ENCODE assay signal across 8 cellular contexts in the genomic region with DNA sequence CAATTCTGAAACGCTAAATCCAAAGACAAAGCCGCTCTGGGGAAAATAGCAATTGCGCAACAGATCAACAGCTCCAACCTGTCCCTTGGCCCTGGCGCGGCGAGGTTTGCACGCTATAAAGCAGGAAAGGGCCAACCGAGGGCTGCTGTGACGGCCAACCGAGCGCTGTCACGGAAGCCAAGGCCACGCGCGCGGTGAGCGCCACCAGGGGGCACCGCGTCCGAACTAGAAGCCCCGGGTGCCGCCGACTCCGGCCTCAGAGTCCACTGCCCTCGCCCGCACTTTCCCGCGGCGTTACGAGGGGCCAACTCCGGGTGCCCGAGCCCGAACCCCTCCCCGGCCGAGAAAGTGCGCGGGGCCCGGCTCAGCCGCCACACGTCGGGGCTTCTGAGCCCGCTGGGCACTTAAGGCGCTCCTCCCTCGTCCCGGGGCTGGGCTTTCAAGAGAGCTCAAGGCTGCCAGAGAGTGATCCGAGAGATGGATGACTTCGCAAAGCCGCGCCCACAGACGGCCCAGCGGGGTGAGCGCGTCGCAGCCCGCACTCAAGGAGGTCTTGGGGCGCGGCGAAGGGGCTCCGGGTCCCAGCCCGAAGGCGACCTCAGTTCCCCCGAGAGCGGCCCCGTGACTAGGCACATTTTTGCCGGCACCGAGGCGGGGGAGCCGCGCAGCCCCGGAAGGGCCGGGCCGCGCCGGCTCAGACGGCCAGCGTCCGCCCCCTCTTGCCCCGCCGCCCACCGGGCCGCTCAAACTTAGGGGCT. TPM values are rescaled to one million over a fixed set of nuclear protein-coding genes. Genes with fewer than 3 reads are reported as not detected.
DNase-seq lines count a peak whose midpoint lies in the region; TF ChIP-seq lines count a peak whose summit lies in the region.

No MANE protein-coding gene starts in this region.

- no peak overlapping the region for H3T11ph ChIP-seq in H9 (ENCODE audit: low read length)

- H3K36me3 Mint-ChIP-seq in H9 (ENCODE audit: insufficient read depth in 1 of 3, low read depth in 3 of 3) (peaks cover 8 to 9% (median 9%) of the 10 kb centered on the region in 3 experiments), neural crest cell (ENCODE audit: low read depth) (peaks cover 3% of the 10 kb centered on the region)

- no peak overlapping the region for H2BK20ac ChIP-seq in H9 (ENCODE audit: low read depth, low read length, poor library complexity, severe bottlenecking)

- no peak overlapping the region for H4K8ac ChIP-seq in H9 (replicated peaks; ENCODE audit: insufficient read length, low read depth, low read length)

- no peak overlapping the region for H2BK120ac ChIP-seq in H9 (ENCODE audit: low read depth, low read length, poor library complexity, severe bottlenecking)

- H3K56ac ChIP-seq in H9 (ENCODE audit: insufficient read length, low read depth, low read length), result no peak overlapping the region

- no peak overlapping the region for H2AK5ac ChIP-seq in H9 (ENCODE audit: insufficient read length, low read length)

- peak overlapping the region in 2 of 3 experiments; percentile 92 to 94; a peak in 5 of 7 replicates for H3K27ac Mint-ChIP-seq in H9
- peak overlapping the region; percentile 94 for H3K27ac Mint-ChIP-seq in neural crest cell (ENCODE audit: unreplicated experiment)

- no peak overlapping the region; the same call in 1 of the 2 replicates for H2BK15ac ChIP-seq in H9 (ENCODE audit: low read depth, low read length)

- H3K14ac ChIP-seq in H9 (ENCODE audit: insufficient read depth, low read length), result peak overlapping the region; percentile 42; the same call in 1 of the 2 replicates

- TF ChIP-seq POLR2A in Raji (IDR thresholded peaks at IDR 0.05; ENCODE audit: insufficient read depth, low read depth, low read length), result peak; percentile 50; the same call in 1 of the 2 replicates
- TF ChIP-seq POLR2A in stomach (IDR thresholded peaks at IDR 0.05), result no peak

- H2AFZ ChIP-seq in H9 (ENCODE audit: low read length), result no peak overlapping the region

- H3K9me3 ChIP-seq in H9 (ENCODE audit: control insufficient read depth, low read depth, low read length), result no peaks in the 10 kb centered on the region
- H3K9me3 ChIP-seq in stomach, result no peaks in the 10 kb centered on the region

- TF ChIP-seq CTCF in H9 (conservative IDR thresholded peaks at IDR 0.05) (peak; percentile 65), fibroblast of villous mesenchyme (IDR thresholded peaks at IDR 0.05; ENCODE audit: insufficient read depth, low read depth, low read length) (peak; percentile 81), neural crest cell (conservative IDR thresholded peaks at IDR 0.05) (peak; percentile 93), stomach (IDR thresholded peaks at IDR 0.05) (peak in 5 of 7 experiments; percentile 73 to 92 (median 86))

- peak; percentile 64 for TF ChIP-seq EP300 in stomach (IDR thresholded peaks at IDR 0.05)

- H3K4me1 ChIP-seq in H9 (ENCODE audit: insufficient read depth, low read length) (peaks cover 3% of the 10 kb centered on the region; the same call in 1 of the 2 replicates), stomach (peaks cover 43 to 71% (median 57%) of the 10 kb centered on the region in 4 donors)

- H3K4me3 ChIP-seq in fibroblast of villous mesenchyme (ENCODE audit: low read depth, low read length) (peak overlapping the region; percentile 91), stomach (peak overlapping the region; percentile 68 to 99 (median 82))

- H3K27ac ChIP-seq in H9 (ENCODE audit: insufficient read length, low read depth, low read length) (no peak overlapping the region), stomach (peak overlapping the region; percentile 98 to 100 (median 99))

- peak overlapping the region; percentile 51 for H3K18ac ChIP-seq in H9 (ENCODE audit: insufficient read length, low read depth, low read length)

- peak overlapping the region; percentile 73 for H3K9ac ChIP-seq in H9 (ENCODE audit: extremely low read depth, insufficient read length, low read length)

- H3K9me3 Mint-ChIP-seq in H9 (peaks cover 6 to 9% of the 10 kb centered on the region in 2 experiments; a peak in 4 of 5 replicates), neural crest cell (no peaks in the 10 kb centered on the region)

- intact Hi-C loops in stomach (cut with DNase I; ENCODE audit: low total_unique reads), result loop anchor here (5.0 kb wide), 1 partner anchor 51 kb away; the partner anchor contains the start of gene HNRNPA3

- DNase-seq in GDM1 (lab: John Stamatoyannopoulos, UW) (peak; percentile 91), H9 (peak; percentile 85), M059J (ENCODE audit: low read depth) (peak; percentile 95), activated gamma-delta T cell (lab: John Stamatoyannopoulos, UW) (peak; percentile 91), fibroblast of villous mesenchyme (ENCODE audit: low read depth) (peak; percentile 99), neural crest cell (ENCODE audit: low read depth, low spot score) (peak; percentile 99), stomach (peak; percentile 99)

- H3K23me2 ChIP-seq in H9 (ENCODE audit: insufficient read length, low read depth, low read length, poor library complexity, severe bottlenecking), result no peaks in the 10 kb centered on the region

- no peaks in the 10 kb centered on the region for H3K27me3 ChIP-seq in H9 (ENCODE audit: insufficient read depth, low read length)
- no peaks in the 10 kb centered on the region for H3K27me3 ChIP-seq in stomach

- H3K4me3 Mint-ChIP-seq in H9 (peak overlapping the region; percentile 76 to 90), neural crest cell (peak overlapping the region; percentile 93)

- no peaks in the 10 kb centered on the region for H3K36me3 ChIP-seq in stomach

- H4K20me1 ChIP-seq in H9 (ENCODE audit: control insufficient read depth, insufficient read depth, insufficient read length), result no peaks in the 10 kb centered on the region

- peaks cover 36 to 40% of the 10 kb centered on the region in 2 experiments for H3K4me1 Mint-ChIP-seq in H9
- peaks cover 48% of the 10 kb centered on the region for H3K4me1 Mint-ChIP-seq in neural crest cell

- peak overlapping the region; percentile 26 for H3K4me2 ChIP-seq in H9 (ENCODE audit: insufficient read depth, insufficient read length, low read length)

- no peak overlapping the region for H2BK12ac ChIP-seq in H9 (ENCODE audit: insufficient read length, low read depth, low read length)

- no peak overlapping the region for H4K5ac ChIP-seq in H9 (ENCODE audit: insufficient read length, low read depth, low read length)

- no peak overlapping the region; the same call in 1 of the 2 replicates for H3K4ac ChIP-seq in H9 (ENCODE audit: low read depth, low read length)

- H3K79me2 ChIP-seq in H9 (ENCODE audit: insufficient read depth, low read length), result peaks cover 31% of the 10 kb centered on the region; the same call in 1 of the 2 replicates

- H3K27me3 Mint-ChIP-seq in H9 (ENCODE audit: low read depth), result no peaks in the 10 kb centered on the region
- H3K27me3 Mint-ChIP-seq in neural crest cell (ENCODE audit: low read depth), result no peaks in the 10 kb centered on the region

- no peak overlapping the region for H4K91ac ChIP-seq in H9 (ENCODE audit: insufficient read length, low read depth, low read length)

- WGBS in H9 (ENCODE audit: extremely low coverage, insufficient read length, low lambda C conversion rate), result no CpG with 5 or more reads among the region's 81 CpGs
- WGBS in stomach, 5 donors, result 0 to 1% (median 0%) methylated on average over 23 to 81 of the region's 81 CpGs

- H3K23ac ChIP-seq in H9 (ENCODE audit: insufficient read length, low read depth, low read length), result no peak overlapping the region

- H3K79me1 ChIP-seq in H9 (ENCODE audit: insufficient read depth, low read depth, low read length, poor library complexity, severe bottlenecking), result no peaks in the 10 kb centered on the region

- peak overlapping the region; percentile 1 for H2BK5ac ChIP-seq in H9 (ENCODE audit: insufficient read length, low read length)

RNA-seq across cellular contexts. Expression of gene NFE2L2, which starts 0.9 kb away (rescaled TPM):
- total RNA-seq in H9 (2021) (40.6 and 42.5 TPM in 2 replicates), fibroblast of villous mesenchyme (48.3 and 78.6 TPM in 2 replicates), neural crest cell (32.3 and 34.0 TPM in 2 replicates), stomach (100 to 1,000 TPM in 4 of 5 donors, 10 to 100 TPM in 1; 37.1 to 223 (median 101) TPM)
- total RNA-seq in M059J (2014; rRNA removed; shearing (Covaris generic)), result 66.0 and 68.6 TPM in 2 replicates
- polyA plus RNA-seq in stomach, result 100 to 1,000 TPM in 2 of 3 donors, 10 to 100 TPM in 1; 84.6 to 144 (median 123) TPM

RNA-seq across cellular contexts. Expression of gene HNRNPA3, which starts 51.0 kb away (rescaled TPM):
- total RNA-seq in H9 (2021), result 405 and 419 TPM in 2 replicates
- total RNA-seq in M059J (2014; rRNA removed; shearing (Covaris generic)), result 28.6 and 61.6 TPM in 2 replicates
- total RNA-seq in fibroblast of villous mesenchyme, result 33.2 and 38.0 TPM in 2 replicates
- total RNA-seq in neural crest cell, result 397 and 416 TPM in 2 replicates
- 100 to 1,000 TPM in 1 of 5 donors, 10 to 100 TPM in 4; 22.6 to 178 (median 54.3) TPM for total RNA-seq in stomach
- polyA plus RNA-seq in stomach, result 100 to 1,000 TPM; 116 to 187 (median 144) TPM
